In the genomic region with DNA sequence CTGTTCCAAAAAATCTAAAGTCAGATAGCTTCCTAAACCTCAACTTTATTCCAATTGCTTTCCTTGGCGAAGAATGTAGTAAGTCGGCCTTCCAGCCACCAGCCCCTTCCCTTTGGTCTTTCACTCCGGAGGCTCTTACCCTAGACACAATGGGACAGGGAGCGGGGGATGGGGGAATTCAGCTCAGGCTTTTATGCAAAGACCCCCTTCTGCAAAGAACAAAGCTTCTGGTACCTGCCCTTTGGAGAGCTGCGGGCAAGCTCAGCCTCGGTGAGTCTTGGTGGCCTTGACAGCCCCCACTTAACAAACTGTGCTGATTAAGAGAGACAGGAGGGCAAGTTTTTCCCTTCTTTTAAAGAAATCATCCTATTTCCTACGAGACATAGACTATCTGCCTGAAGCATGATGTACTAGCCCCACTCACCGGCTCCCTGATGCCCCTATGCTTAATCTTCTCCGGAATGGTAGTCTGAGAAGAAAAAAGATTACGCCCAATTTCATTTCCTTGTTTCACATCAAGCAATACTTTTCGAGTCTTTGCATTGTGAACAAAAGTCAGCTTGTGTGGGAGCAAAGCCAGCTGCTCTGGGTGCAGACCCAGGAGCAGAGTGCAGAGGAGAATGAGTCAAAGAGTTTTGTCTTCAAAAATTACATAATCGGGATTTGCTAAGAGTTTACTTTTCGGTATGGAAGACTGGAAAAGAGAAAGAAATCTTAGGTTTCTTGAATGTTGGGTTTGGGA, we compare ENCODE assay signal across 1 cellular context.
TF ChIP-seq lines count a peak whose summit lies in the region.

No MANE protein-coding gene starts in this region.

TF ChIP-seq in HepG2, 621 proteins besides CTCF, POLR2A, EP300 and RAD21:
- TF ChIP-seq PCBP1 (IDR thresholded peaks at IDR 0.05; ENCODE audit: borderline replicate concordance, low read depth, low read length) (no peak), ZNF724P (CRISPR knock-in tag; IDR thresholded peaks at IDR 0.05; ENCODE audit: borderline replicate concordance) (no peak), TCF7L2 (IDR thresholded peaks at IDR 0.05; ENCODE audit: low read depth, low read length) (no peak), GABPB1 (CRISPR knock-in tag; IDR thresholded peaks at IDR 0.05) (no peak), RFX1 (IDR thresholded peaks at IDR 0.05) (no peak), ZBTB21 (CRISPR knock-in tag; IDR thresholded peaks at IDR 0.05) (no peak), ZNF660 (CRISPR knock-in tag; IDR thresholded peaks at IDR 0.05; ENCODE audit: borderline replicate concordance, low read depth) (no peak), ZNF160 (CRISPR knock-in tag; IDR thresholded peaks at IDR 0.05) (no peak), YEATS4 (CRISPR knock-in tag; IDR thresholded peaks at IDR 0.05; ENCODE audit: borderline replicate concordance) (no peak)
- TF ChIP-seq, protein P1, sequence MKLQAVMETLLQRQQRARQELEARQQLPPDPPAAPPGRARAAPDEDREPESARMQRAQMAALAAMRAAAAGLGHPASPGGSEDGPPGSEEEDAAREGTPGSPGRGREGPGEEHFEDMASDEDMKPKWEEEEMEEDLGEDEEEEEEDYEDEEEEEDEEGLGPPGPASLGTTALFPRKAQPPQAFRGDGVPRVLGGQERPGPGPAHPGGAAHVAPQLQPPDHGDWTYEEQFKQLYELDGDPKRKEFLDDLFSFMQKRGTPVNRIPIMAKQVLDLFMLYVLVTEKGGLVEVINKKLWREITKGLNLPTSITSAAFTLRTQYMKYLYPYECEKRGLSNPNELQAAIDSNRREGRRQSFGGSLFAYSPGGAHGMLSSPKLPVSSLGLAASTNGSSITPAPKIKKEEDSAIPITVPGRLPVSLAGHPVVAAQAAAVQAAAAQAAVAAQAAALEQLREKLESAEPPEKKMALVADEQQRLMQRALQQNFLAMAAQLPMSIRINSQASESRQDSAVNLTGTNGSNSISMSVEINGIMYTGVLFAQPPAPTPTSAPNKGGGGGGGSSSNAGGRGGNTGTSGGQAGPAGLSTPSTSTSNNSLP (IDR thresholded peaks at IDR 0.05; ENCODE audit: low read depth, low read length), result no peak
- TF ChIP-seq, protein P2, sequence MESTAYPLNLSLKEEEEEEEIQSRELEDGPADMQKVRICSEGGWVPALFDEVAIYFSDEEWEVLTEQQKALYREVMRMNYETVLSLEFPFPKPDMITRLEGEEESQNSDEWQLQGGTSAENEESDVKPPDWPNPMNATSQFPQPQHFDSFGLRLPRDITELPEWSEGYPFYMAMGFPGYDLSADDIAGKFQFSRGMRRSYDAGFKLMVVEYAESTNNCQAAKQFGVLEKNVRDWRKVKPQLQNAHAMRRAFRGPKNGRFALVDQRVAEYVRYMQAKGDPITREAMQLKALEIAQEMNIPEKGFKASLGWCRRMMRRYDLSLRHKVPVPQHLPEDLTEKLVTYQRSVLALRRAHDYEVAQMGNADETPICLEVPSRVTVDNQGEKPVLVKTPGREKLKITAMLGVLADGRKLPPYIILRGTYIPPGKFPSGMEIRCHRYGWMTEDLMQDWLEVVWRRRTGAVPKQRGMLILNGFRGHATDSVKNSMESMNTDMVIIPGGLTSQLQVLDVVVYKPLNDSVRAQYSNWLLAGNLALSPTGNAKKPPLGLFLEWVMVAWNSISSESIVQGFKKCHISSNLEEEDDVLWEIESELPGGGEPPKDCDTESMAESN (CRISPR knock-in tag; conservative IDR thresholded peaks at IDR 0.05), result no peak
- TF ChIP-seq, protein P3, sequence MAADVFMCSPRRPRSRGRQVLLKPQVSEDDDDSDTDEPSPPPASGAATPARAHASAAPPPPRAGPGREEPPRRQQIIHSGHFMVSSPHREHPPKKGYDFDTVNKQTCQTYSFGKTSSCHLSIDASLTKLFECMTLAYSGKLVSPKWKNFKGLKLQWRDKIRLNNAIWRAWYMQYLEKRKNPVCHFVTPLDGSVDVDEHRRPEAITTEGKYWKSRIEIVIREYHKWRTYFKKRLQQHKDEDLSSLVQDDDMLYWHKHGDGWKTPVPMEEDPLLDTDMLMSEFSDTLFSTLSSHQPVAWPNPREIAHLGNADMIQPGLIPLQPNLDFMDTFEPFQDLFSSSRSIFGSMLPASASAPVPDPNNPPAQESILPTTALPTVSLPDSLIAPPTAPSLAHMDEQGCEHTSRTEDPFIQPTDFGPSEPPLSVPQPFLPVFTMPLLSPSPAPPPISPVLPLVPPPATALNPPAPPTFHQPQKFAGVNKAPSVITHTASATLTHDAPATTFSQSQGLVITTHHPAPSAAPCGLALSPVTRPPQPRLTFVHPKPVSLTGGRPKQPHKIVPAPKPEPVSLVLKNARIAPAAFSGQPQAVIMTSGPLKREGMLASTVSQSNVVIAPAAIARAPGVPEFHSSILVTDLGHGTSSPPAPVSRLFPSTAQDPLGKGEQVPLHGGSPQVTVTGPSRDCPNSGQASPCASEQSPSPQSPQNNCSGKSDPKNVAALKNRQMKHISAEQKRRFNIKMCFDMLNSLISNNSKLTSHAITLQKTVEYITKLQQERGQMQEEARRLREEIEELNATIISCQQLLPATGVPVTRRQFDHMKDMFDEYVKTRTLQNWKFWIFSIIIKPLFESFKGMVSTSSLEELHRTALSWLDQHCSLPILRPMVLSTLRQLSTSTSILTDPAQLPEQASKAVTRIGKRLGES (CRISPR knock-in tag; IDR thresholded peaks at IDR 0.05; ENCODE audit: borderline replicate concordance), result no peak
- TF ChIP-seq, protein P4, sequence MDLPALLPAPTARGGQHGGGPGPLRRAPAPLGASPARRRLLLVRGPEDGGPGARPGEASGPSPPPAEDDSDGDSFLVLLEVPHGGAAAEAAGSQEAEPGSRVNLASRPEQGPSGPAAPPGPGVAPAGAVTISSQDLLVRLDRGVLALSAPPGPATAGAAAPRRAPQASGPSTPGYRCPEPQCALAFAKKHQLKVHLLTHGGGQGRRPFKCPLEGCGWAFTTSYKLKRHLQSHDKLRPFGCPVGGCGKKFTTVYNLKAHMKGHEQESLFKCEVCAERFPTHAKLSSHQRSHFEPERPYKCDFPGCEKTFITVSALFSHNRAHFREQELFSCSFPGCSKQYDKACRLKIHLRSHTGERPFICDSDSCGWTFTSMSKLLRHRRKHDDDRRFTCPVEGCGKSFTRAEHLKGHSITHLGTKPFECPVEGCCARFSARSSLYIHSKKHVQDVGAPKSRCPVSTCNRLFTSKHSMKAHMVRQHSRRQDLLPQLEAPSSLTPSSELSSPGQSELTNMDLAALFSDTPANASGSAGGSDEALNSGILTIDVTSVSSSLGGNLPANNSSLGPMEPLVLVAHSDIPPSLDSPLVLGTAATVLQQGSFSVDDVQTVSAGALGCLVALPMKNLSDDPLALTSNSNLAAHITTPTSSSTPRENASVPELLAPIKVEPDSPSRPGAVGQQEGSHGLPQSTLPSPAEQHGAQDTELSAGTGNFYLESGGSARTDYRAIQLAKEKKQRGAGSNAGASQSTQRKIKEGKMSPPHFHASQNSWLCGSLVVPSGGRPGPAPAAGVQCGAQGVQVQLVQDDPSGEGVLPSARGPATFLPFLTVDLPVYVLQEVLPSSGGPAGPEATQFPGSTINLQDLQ (CRISPR knock-in tag; IDR thresholded peaks at IDR 0.05), result no peak
- TF ChIP-seq, protein P5, sequence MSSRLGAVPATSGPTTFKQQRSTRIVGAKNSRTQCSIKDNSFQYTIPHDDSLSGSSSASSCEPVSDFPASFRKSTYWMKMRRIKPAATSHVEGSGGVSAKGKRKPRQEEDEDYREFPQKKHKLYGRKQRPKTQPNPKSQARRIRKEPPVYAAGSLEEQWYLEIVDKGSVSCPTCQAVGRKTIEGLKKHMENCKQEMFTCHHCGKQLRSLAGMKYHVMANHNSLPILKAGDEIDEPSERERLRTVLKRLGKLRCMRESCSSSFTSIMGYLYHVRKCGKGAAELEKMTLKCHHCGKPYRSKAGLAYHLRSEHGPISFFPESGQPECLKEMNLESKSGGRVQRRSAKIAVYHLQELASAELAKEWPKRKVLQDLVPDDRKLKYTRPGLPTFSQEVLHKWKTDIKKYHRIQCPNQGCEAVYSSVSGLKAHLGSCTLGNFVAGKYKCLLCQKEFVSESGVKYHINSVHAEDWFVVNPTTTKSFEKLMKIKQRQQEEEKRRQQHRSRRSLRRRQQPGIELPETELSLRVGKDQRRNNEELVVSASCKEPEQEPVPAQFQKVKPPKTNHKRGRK (CRISPR knock-in tag; IDR thresholded peaks at IDR 0.05), result no peak
